In the genomic region with DNA sequence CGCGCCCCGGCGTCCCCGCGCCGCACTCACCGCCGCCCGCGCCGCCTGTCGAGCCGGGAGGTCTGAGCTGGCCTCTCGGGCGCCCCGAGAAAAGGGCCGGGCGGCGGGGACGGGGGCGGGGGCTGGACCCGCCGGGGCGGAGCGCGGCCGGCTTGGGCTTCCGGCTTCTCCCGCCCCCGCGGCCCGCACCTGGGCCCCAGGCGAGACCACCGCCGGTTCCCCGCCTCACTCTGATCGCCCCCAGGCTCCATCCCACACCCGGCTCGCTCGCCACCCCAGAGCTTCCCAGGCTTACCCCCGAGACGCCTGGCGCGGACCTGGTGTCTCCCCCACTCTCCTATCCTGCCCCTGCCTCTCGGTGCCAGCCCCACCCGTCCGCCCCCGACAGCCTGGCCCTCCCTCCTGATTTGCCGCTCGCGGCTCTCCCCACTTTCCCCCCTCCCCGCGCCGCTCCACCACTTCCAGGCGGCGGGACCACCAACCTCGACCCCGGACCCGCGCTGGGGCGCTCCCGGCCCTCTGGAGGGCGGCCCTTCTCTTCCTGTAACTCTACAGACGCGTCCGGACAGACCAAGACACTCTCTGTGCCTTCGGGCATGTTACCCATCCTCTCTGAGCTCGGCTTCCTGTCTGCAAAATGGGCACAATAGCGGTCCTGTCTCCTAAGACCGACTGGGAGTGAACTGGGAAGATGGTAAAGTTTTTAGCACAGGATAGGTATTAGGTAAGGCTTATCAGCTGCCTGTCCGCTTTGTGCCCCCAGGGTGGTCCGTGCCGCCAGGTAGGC, we compare ENCODE assay signal across 8 cellular contexts. TPM values are rescaled to one million over a fixed set of nuclear protein-coding genes. Genes with fewer than 3 reads are reported as not detected.
A peak's percentile ranks its signal among the peaks of the same experiment; 100 is the strongest.
DNase-seq lines count a peak whose midpoint lies in the region; ATAC-seq and TF ChIP-seq lines count a peak whose summit lies in the region.

A gene (minus strand): TSS at position 64 of the 787 bp plus-strand sequence. CDS start 30,189 bp downstream, outside the sequence.

- TF ChIP-seq POLR2A in tibial nerve (IDR thresholded peaks at IDR 0.05), result peak; percentile 24 to 74

- H3K4me3 ChIP-seq in OCI-LY1 (ENCODE audit: low read depth, low read length, poor library complexity, severe bottlenecking), result peak within 1 kb of the TSS; percentile 61
- peak within 1 kb of the TSS; percentile 75 for H3K4me3 ChIP-seq in fibroblast of villous mesenchyme (ENCODE audit: low read depth, low read length)
- peak within 1 kb of the TSS; percentile 68 for H3K4me3 ChIP-seq in neuron (ENCODE audit: low read length)
- H3K4me3 ChIP-seq in tibial nerve, result peak within 1 kb of the TSS; percentile 77 to 91 (median 82)

- H3K9me3 ChIP-seq in OCI-LY1 (ENCODE audit: low read length) (no peaks in the 10 kb centered on the region), neuron (ENCODE audit: low read length) (peaks cover 13% of the 10 kb centered on the region), tibial nerve (peaks cover 0 to 5% (median 0%) of the 10 kb centered on the region in 4 donors)

- ATAC-seq in HG02870 (IDR thresholded peaks at IDR 0.05; ENCODE audit: unreplicated experiment), result peak; percentile 43

- TF ChIP-seq CTCF in OCI-LY1 (IDR thresholded peaks at IDR 0.05; ENCODE audit: low read length) (peak; percentile 18; the same call in 1 of the 2 replicates), fibroblast of villous mesenchyme (IDR thresholded peaks at IDR 0.05; ENCODE audit: insufficient read depth, low read depth, low read length) (peak; percentile 4), tibial nerve (IDR thresholded peaks at IDR 0.05) (peak in 1 of 5 experiments; percentile 31)

- WGBS in tibial nerve, 2 donors, result 6% methylated on average over 54 to 62 of the region's 74 CpGs

- H3K27ac ChIP-seq in OCI-LY1 (ENCODE audit: low read depth, low read length, poor library complexity, severe bottlenecking) (no peak within 1 kb of the TSS), tibial nerve (peak within 1 kb of the TSS; percentile 96 to 99 (median 98))

- H3K4me1 ChIP-seq in OCI-LY1 (ENCODE audit: insufficient read depth, low read length, severe bottlenecking) (peaks cover 42% of the 10 kb centered on the region), neuron (ENCODE audit: insufficient read depth, low read length) (peaks cover 20% of the 10 kb centered on the region), tibial nerve (peaks cover 0 to 52% (median 22%) of the 10 kb centered on the region in 4 donors)

- peak within 1 kb of the TSS; percentile 77 for H3K4me2 ChIP-seq in OCI-LY1 (ENCODE audit: low read length)

- TF ChIP-seq EP300 in tibial nerve (IDR thresholded peaks at IDR 0.05), result peak in 1 of 2 donors; percentile 13

- peak; percentile 65 for DNase-seq in NCI-H345 (lab: John Stamatoyannopoulos, UW)
- no peak for DNase-seq in NCI-H345 treated with DMSO at 0.1 percent for 48 hours (lab: John Stamatoyannopoulos, UW; ENCODE audit: unreplicated experiment)
- peak; percentile 82 for DNase-seq in activated effector memory CD4-positive, alpha-beta T cell treated with anti-CD3 and anti-CD28 coated beads, Interleukin-2, amount 50 U/mL, for 16 hours
- DNase-seq in fibroblast of villous mesenchyme (ENCODE audit: low read depth), result peak; percentile 61
- DNase-seq in tibial nerve (ENCODE audit: low spot score in 2 of 2), result peak; percentile 45 to 53

- H3K27me3 ChIP-seq in OCI-LY1 (ENCODE audit: insufficient read depth, low read length) (peaks cover 4% of the 10 kb centered on the region; the same call in 1 of the 2 replicates), neuron (ENCODE audit: insufficient read depth, low read length) (peaks cover 11% of the 10 kb centered on the region), tibial nerve (no peaks in the 10 kb centered on the region)

- H4K20me1 ChIP-seq in OCI-LY1 (ENCODE audit: insufficient read depth, low read length), result no peaks in the 10 kb centered on the region

- H3F3A ChIP-seq in OCI-LY1 (ENCODE audit: insufficient read depth, low read length), result no peaks in the 10 kb centered on the region

- peak within 1 kb of the TSS; percentile 61 for H3K9ac ChIP-seq in OCI-LY1 (ENCODE audit: low read length)

- H3K36me3 ChIP-seq in OCI-LY1 (ENCODE audit: insufficient read depth, low read length) (no peaks in the 10 kb centered on the region), neuron (ENCODE audit: insufficient read depth, low read length) (no peaks in the 10 kb centered on the region), tibial nerve (no peaks in the 10 kb centered on the region)

- H3K9me2 ChIP-seq in OCI-LY1 (ENCODE audit: low read depth, low read length), result no peaks in the 10 kb centered on the region

- no peaks in the 10 kb centered on the region for H3K79me2 ChIP-seq in OCI-LY1 (ENCODE audit: insufficient read depth, low read length)

- H2AFZ ChIP-seq in OCI-LY1 (ENCODE audit: low read length) (no peak within 1 kb of the TSS), neuron (ENCODE audit: low read depth, low read length) (peak within 1 kb of the TSS; percentile 95)

RNA-seq across cellular contexts. Expression of the gene that starts here (rescaled TPM):
- total RNA-seq in fibroblast of villous mesenchyme (45.7 and 96.7 TPM in 2 replicates), tibial nerve (10 to 100 TPM; 54.8 to 73.0 (median 65.3) TPM)
